ENCODE assay signal across 8 cellular contexts in genomic region chr10:56823849-56824248, GRCh38.
DNase-seq lines count a peak whose midpoint lies in the region; ATAC-seq and TF ChIP-seq lines count a peak whose summit lies in the region.
"Had no signal": no experiment of that assay in that cellular context is flagged by ENCODE, and none has a peak within 500 bp of the region (broad histone marks: within the 10 kb centered on the region; RNA-seq: fewer than 3 reads in every experiment).

No MANE protein-coding gene starts in this region.

- H3K4me1 Mint-ChIP-seq in neural progenitor cell: no peaks in the 10 kb centered on the region

- H3K9me3 ChIP-seq in neural progenitor cell (ENCODE audit: low read depth): peaks cover 13% of the 10 kb centered on the region
- H3K9me3 ChIP-seq: SJCRH30 had no signal

- DNase-seq in SKM-1 (lab: John Stamatoyannopoulos, UW; ENCODE audit: unreplicated experiment) (peak; percentile 23), neural progenitor cell (ENCODE audit: low spot score) (peak; percentile 42), SHP77 (lab: John Stamatoyannopoulos, UW) (no peak)
- DNase-seq in effector CD4-positive, alpha-beta T cell: no peak
- DNase-seq in stimulated activated CD4-positive, alpha-beta T cell treated with anti-CD3 and anti-CD28 coated beads, Interleukin-2, amount 100 ng/mL, for 48 hours: no peak

- no peaks in the 10 kb centered on the region for H3K4me1 ChIP-seq in neural progenitor cell
- H3K4me1 ChIP-seq: SJCRH30 had no signal

- H3K36me3 Mint-ChIP-seq in neural progenitor cell: no peaks in the 10 kb centered on the region

- H3K4me3 Mint-ChIP-seq in neural progenitor cell: no peak overlapping the region

- no peaks in the 10 kb centered on the region for H3K79me2 ChIP-seq in neural progenitor cell (ENCODE audit: low read depth)

- H3K27ac ChIP-seq in neural progenitor cell: no peak overlapping the region
- H3K27ac ChIP-seq: SJCRH30 had no signal

- H3K27me3 ChIP-seq in neural progenitor cell: no peaks in the 10 kb centered on the region
- H3K27me3 ChIP-seq: SJCRH30 had no signal

- no peaks in the 10 kb centered on the region for H3F3A ChIP-seq in neural progenitor cell (ENCODE audit: low read depth)

- peak; percentile 80 for ATAC-seq in GM18909 (IDR thresholded peaks at IDR 0.05; ENCODE audit: poor library complexity, unreplicated experiment)
- peak; percentile 80 for ATAC-seq in HG02981 (IDR thresholded peaks at IDR 0.05; ENCODE audit: unreplicated experiment)

- no peak overlapping the region for H3K9ac ChIP-seq in neural progenitor cell

- no peak overlapping the region for H3K4me2 ChIP-seq in neural progenitor cell

- H2AFZ ChIP-seq in neural progenitor cell (replicated peaks): no peak overlapping the region

- H4K20me1 ChIP-seq in neural progenitor cell (ENCODE audit: low read depth): no peaks in the 10 kb centered on the region

- TF ChIP-seq CTCF in neural progenitor cell (IDR thresholded peaks at IDR 0.05): peak; percentile 57

- H3K27me3 Mint-ChIP-seq in neural progenitor cell (ENCODE audit: insufficient read depth, low read depth): peaks cover 6% of the 10 kb centered on the region

- H3K9me3 Mint-ChIP-seq in neural progenitor cell: peaks cover 26% of the 10 kb centered on the region

- H3K36me3 ChIP-seq in neural progenitor cell: no peaks in the 10 kb centered on the region
- H3K36me3 ChIP-seq: SJCRH30 had no signal

- no peak overlapping the region for H3K27ac Mint-ChIP-seq in neural progenitor cell

- H3K4me3 ChIP-seq in neural progenitor cell: no peak overlapping the region
- H3K4me3 ChIP-seq: SJCRH30 had no signal

Comparison
In these comparisons a context has a peak if more than half of its experiments do, and no peak if none do; other contexts are left out.
1. DNase-seq: peak in SKM-1 (single experiment) and neural progenitor cell (single experiment); none in SHP77 (0 of 2), effector CD4-positive, alpha-beta T cell (single experiment) and stimulated activated CD4-positive, alpha-beta T cell treated with anti-CD3 and anti-CD28 coated beads, Interleukin-2, amount 100 ng/mL, for 48 hours (0 of 2).